Comparison of ENCODE assay signal across 8 cellular contexts in genomic region chr19:50427997-50428425, GRCh38. TPM values are rescaled to one million over a fixed set of nuclear protein-coding genes. Genes with fewer than 3 reads are reported as not detected.
DNase-seq lines count a peak whose midpoint lies in the region; ATAC-seq and TF ChIP-seq lines count a peak whose summit lies in the region.

No MANE protein-coding gene starts in this region.

- DNase-seq in AG08396 (ENCODE audit: low spot score) (peak; percentile 81), cardiac muscle cell (ENCODE audit: low read depth in 1 of 2, low spot score in 1 of 2) (peak; percentile 34 to 93), pons (ENCODE audit: low spot score) (peak; percentile 70), NCI-H187 (lab: John Stamatoyannopoulos, UW) (no peak)
- DNase-seq in activated naive CD4-positive, alpha-beta T cell treated with anti-CD3 and anti-CD28 coated beads, Interleukin-2, amount 50 U/mL, for 16 hours = peak; percentile 53

- H3K4me1 ChIP-seq in cardiac muscle cell (ENCODE audit: low read depth) = peaks cover 9% of the 10 kb centered on the region

- peak overlapping the region; percentile 97 to 100 (median 100) for H3K27ac Mint-ChIP-seq in IgD-negative memory B cell

- no peak overlapping the region for H3K4me3 ChIP-seq in cardiac muscle cell

- H3K4me1 Mint-ChIP-seq in IgD-negative memory B cell = peaks cover 24 to 38% (median 31%) of the 10 kb centered on the region in 3 donors

- H3K27ac ChIP-seq in cardiac muscle cell = no peak overlapping the region

- no peaks in the 10 kb centered on the region for H3K27me3 Mint-ChIP-seq in IgD-negative memory B cell

- no peaks in the 10 kb centered on the region for H3K9me3 ChIP-seq in cardiac muscle cell (ENCODE audit: low read depth)

- no peaks in the 10 kb centered on the region for H3K36me3 ChIP-seq in cardiac muscle cell

- no peaks in the 10 kb centered on the region for H3K27me3 ChIP-seq in cardiac muscle cell

- ATAC-seq in HG02970 (IDR thresholded peaks at IDR 0.05; ENCODE audit: low FRiP score, unreplicated experiment) = no peak
- ATAC-seq in GM21619 (IDR thresholded peaks at IDR 0.05; ENCODE audit: unreplicated experiment) = no peak

- peak overlapping the region; percentile 21 to 90 (median 79) for H3K4me3 Mint-ChIP-seq in IgD-negative memory B cell

- H3K36me3 Mint-ChIP-seq in IgD-negative memory B cell = no peaks in the 10 kb centered on the region

- H3K9me3 Mint-ChIP-seq in IgD-negative memory B cell = no peaks in the 10 kb centered on the region

- TF ChIP-seq CTCF in cardiac muscle cell (IDR thresholded peaks at IDR 0.05; ENCODE audit: low read depth, low read length) = no peak

RNA-seq across cellular contexts. Expression of gene MYBPC2, which starts 4.7 kb away (rescaled TPM):
- polyA plus RNA-seq in IgD-negative memory B cell (1.3 TPM), cardiac muscle cell (0.30 and 0.31 TPM in 2 replicates)
- total RNA-seq in cardiac muscle cell = 0.04 and 0.18 TPM in 2 replicates

RNA-seq across cellular contexts. Expression of gene SPIB, which starts 9.3 kb away (rescaled TPM):
- polyA plus RNA-seq in IgD-negative memory B cell = 403 TPM
- total RNA-seq in cardiac muscle cell = 0.15 and 0.35 TPM in 2 replicates
- polyA plus RNA-seq in cardiac muscle cell = 0.40 and 1.5 TPM in 2 replicates

RNA-seq across cellular contexts. Expression of gene POLD1, which starts 43.9 kb away (rescaled TPM):
- polyA plus RNA-seq in IgD-negative memory B cell (32.8 TPM), cardiac muscle cell (62.3 and 74.3 TPM in 2 replicates)
- 70.7 and 73.8 TPM in 2 replicates for total RNA-seq in cardiac muscle cell

RNA-seq across cellular contexts. Expression of gene EMC10, which starts 48.3 kb away (rescaled TPM):
- polyA plus RNA-seq in IgD-negative memory B cell = 8.7 TPM
- total RNA-seq in cardiac muscle cell = 308 and 370 TPM in 2 replicates
- polyA plus RNA-seq in cardiac muscle cell = 280 and 382 TPM in 2 replicates

RNA-seq across cellular contexts. Expression of gene GARIN5A, which starts 48.6 kb away (rescaled TPM):
- polyA plus RNA-seq in IgD-negative memory B cell (0.53 TPM), cardiac muscle cell (4.8 and 9.3 TPM in 2 replicates)
- total RNA-seq in cardiac muscle cell = 7.7 and 9.4 TPM in 2 replicates

Comparison
In these comparisons a context has a peak if more than half of its experiments do, and no peak if none do; other contexts are left out.
1. DNase-seq: peak in AG08396 (single experiment), activated naive CD4-positive, alpha-beta T cell treated with anti-CD3 and anti-CD28 coated beads, Interleukin-2, amount 50 U/mL, for 16 hours (single experiment), cardiac muscle cell (2 of 2) and pons (single experiment); none in NCI-H187 (0 of 2).
2. RNA of gene SPIB, which starts 9.3 kb away (polyA plus RNA-seq): 403 TPM in IgD-negative memory B cell (single experiment); 0.40 to 1.5 TPM in cardiac muscle cell; every median in the first group is over 100 times any median in the second.